1 cellular context compared by ENCODE assay signal in the genomic region with DNA sequence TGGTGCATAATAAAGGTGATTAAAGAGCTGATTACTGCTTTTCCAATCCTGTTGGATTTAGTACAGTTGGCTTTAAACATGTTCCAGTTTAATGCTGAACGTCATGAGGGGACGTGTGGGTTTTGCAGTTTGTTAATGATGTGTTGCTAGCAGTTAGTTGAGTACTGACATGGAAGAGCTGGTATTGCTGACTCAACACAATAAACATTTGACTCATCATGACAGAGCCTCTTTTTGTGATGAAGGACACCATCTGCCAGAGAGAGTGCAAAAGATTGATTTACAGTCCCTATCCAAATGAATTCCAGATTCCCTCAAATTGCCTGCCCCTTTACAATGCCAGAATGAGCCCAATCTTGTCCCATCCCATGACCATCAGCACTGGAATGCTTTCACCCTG.
TF ChIP-seq lines count a peak whose summit lies in the region.

No MANE protein-coding gene starts in this region.

TF ChIP-seq in IMR-90, 13 proteins besides CTCF, POLR2A, EP300 and RAD21 (continued from another document):
- peak; percentile 32; the same call in 1 of the 2 replicates for TF ChIP-seq FOS (IDR thresholded peaks at IDR 0.05; ENCODE audit: low read depth, low read length)
